ENCODE assay signal across 1 cellular context in the genomic region with DNA sequence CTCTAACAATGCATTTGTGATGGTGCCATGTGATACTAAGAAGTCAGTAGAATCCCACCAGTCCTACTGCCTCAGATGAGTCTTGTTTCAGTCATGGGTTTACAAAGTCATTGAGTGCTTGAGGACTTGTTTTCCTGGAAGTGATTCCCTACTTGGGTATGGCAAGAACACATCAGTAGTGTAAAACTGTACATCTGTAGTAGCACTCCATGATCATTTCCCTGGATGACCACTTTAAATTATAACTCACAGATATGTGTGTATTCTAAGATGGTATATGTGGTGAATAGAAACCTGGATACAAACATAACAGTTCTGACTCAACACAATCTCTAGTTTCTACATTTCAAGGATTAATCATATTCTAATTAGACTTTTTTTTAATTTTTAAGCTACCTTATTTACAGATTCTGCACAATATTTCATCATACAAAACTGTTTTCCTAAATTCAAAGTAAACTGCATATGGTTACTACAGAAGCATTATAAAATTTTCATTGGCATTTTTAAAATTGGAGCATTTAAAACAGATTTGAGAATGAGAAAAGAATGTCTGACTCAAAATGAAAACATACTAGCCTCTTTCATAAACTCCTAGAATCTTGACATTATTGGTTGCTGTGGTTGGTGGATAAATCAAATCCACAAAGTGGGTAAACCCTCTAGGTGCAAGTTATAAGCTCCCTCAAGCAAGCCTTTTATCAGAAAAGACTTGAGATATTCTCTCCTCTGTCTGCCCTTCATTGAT.
TF ChIP-seq lines count a peak whose summit lies in the region.

No MANE protein-coding gene starts in this region.

TF ChIP-seq in SK-N-SH treated with all-trans-retinoic acid at 6 μM for 48 hours, 23 proteins besides CTCF, POLR2A, EP300 and RAD21 (continued from another document):
- TF ChIP-seq ZNF8 (CRISPR knock-in tag; IDR thresholded peaks at IDR 0.05): no peak
- TF ChIP-seq, protein P1, sequence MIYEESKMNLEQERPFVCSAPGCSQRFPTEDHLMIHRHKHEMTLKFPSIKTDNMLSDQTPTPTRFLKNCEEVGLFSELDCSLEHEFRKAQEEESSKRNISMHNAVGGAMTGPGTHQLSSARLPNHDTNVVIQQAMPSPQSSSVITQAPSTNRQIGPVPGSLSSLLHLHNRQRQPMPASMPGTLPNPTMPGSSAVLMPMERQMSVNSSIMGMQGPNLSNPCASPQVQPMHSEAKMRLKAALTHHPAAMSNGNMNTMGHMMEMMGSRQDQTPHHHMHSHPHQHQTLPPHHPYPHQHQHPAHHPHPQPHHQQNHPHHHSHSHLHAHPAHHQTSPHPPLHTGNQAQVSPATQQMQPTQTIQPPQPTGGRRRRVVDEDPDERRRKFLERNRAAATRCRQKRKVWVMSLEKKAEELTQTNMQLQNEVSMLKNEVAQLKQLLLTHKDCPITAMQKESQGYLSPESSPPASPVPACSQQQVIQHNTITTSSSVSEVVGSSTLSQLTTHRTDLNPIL (CRISPR knock-in tag; IDR thresholded peaks at IDR 0.05; ENCODE audit: low read depth): no peak
- TF ChIP-seq PPARA (CRISPR knock-in tag; IDR thresholded peaks at IDR 0.05; ENCODE audit: borderline replicate concordance): no peak
- TF ChIP-seq TOX (CRISPR knock-in tag; IDR thresholded peaks at IDR 0.05; ENCODE audit: borderline replicate concordance): no peak
- TF ChIP-seq, protein P2, sequence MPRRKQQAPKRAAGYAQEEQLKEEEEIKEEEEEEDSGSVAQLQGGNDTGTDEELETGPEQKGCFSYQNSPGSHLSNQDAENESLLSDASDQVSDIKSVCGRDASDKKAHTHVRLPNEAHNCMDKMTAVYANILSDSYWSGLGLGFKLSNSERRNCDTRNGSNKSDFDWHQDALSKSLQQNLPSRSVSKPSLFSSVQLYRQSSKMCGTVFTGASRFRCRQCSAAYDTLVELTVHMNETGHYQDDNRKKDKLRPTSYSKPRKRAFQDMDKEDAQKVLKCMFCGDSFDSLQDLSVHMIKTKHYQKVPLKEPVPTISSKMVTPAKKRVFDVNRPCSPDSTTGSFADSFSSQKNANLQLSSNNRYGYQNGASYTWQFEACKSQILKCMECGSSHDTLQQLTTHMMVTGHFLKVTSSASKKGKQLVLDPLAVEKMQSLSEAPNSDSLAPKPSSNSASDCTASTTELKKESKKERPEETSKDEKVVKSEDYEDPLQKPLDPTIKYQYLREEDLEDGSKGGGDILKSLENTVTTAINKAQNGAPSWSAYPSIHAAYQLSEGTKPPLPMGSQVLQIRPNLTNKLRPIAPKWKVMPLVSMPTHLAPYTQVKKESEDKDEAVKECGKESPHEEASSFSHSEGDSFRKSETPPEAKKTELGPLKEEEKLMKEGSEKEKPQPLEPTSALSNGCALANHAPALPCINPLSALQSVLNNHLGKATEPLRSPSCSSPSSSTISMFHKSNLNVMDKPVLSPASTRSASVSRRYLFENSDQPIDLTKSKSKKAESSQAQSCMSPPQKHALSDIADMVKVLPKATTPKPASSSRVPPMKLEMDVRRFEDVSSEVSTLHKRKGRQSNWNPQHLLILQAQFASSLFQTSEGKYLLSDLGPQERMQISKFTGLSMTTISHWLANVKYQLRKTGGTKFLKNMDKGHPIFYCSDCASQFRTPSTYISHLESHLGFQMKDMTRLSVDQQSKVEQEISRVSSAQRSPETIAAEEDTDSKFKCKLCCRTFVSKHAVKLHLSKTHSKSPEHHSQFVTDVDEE (CRISPR knock-in tag; IDR thresholded peaks at IDR 0.05): no peak
- no peak for TF ChIP-seq ZFP3 (CRISPR knock-in tag; IDR thresholded peaks at IDR 0.05)
- no peak for TF ChIP-seq BACH2 (CRISPR knock-in tag; IDR thresholded peaks at IDR 0.05; ENCODE audit: borderline replicate concordance)
- no peak for TF ChIP-seq ZNF70 (CRISPR knock-in tag; IDR thresholded peaks at IDR 0.05)
- TF ChIP-seq TCF4 (CRISPR knock-in tag; IDR thresholded peaks at IDR 0.05; ENCODE audit: borderline replicate concordance): no peak
